ENCODE assay signal across 7 cellular contexts in the genomic region with DNA sequence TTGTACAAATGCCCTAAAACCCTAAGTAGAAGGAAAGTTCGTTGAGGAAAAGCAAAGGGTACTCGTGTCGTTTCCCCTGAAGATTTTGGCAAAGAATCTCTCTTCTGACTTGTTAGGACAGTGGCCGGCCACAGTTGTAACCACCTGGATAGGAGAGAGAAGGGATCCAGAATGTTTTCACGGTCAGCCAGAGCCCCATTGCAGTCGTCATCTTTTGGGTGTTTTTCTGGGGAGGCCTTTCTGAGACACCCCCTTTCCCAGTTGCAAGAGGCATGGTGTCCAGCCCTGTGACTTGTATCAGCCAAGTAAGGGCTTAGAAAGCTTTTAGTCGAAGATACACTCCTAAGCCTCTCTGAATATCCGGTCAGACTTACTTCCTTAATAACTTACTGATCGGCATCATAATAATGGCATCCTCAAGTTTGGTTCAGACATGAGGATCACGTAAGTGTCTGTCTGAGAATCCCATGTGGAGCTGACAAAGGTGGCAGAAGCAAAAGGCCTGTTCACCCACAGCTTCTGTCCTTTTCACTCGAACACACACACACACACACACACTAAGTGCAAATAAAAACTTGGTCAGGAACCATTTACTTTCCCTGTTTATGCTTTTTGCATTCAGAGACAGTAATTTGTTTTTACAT.
DNase-seq lines count a peak whose midpoint lies in the region; TF ChIP-seq lines count a peak whose summit lies in the region.

No MANE protein-coding gene starts in this region.

- H3K27me3 ChIP-seq in esophagus squamous epithelium: peaks cover 0 to 18% (median 2%) of the 10 kb centered on the region in 4 donors

- intact Hi-C loops in esophagus squamous epithelium (cut with DNase I): loop anchor here (10.0 kb wide), 2 partner anchors 81 to 511 kb away; no protein-coding TSS in a partner anchor

- peaks cover 0 to 18% (median 0%) of the 10 kb centered on the region in 3 donors for H3K36me3 ChIP-seq in esophagus squamous epithelium

- H3K27ac ChIP-seq in esophagus squamous epithelium: peak overlapping the region; percentile 41 to 94 (median 90)

- H3K4me3 ChIP-seq in esophagus squamous epithelium: peak overlapping the region; percentile 72 to 87 (median 82)

- peaks cover 10 to 60% (median 20%) of the 10 kb centered on the region in 3 donors for H3K4me1 ChIP-seq in esophagus squamous epithelium

- H3K9me3 ChIP-seq in esophagus squamous epithelium: no peaks in the 10 kb centered on the region

- TF ChIP-seq CTCF in GM10266 (IDR thresholded peaks at IDR 0.05; ENCODE audit: control insufficient read depth, insufficient read depth, low read depth, missing control alignments) (no peak), esophagus squamous epithelium (IDR thresholded peaks at IDR 0.05) (no peak)

- 15 to 27% methylated on average over 11 of the region's 11 CpGs for WGBS in esophagus squamous epithelium, 2 donors

- TF ChIP-seq POLR2A in esophagus squamous epithelium (IDR thresholded peaks at IDR 0.05): no peak

- DNase-seq in GM10266 (ENCODE audit: extremely low spot score): peak; percentile 25
- peak; percentile 61 for DNase-seq in NCI-H748 (lab: John Stamatoyannopoulos, UW; ENCODE audit: unreplicated experiment)
- DNase-seq in esophagus squamous epithelium (lab: John Stamatoyannopoulos, UW): no peak
- DNase-seq in retina: peak; percentile 56
- DNase-seq in COR-L47 (lab: John Stamatoyannopoulos, UW): no peak
- DNase-seq in HK-2 (ENCODE audit: unreplicated experiment): no peak
- no peak for DNase-seq in Ammon's horn (ENCODE audit: low spot score)

Comparison
In these comparisons a context has a peak if more than half of its experiments do, and no peak if none do; other contexts are left out.
1. DNase-seq: peak in GM10266 (single experiment), NCI-H748 (single experiment) and retina (single experiment); none in esophagus squamous epithelium (single experiment), COR-L47 (single experiment), HK-2 (single experiment) and Ammon's horn (single experiment).